In genomic region chr9:133415107-133415506, GRCh38 we compare ENCODE assay signal across 22 cellular contexts. TPM values are rescaled to one million over a fixed set of nuclear protein-coding genes. Genes with fewer than 3 reads are reported as not detected.
DNase-seq lines count a peak whose midpoint lies in the region; ATAC-seq and TF ChIP-seq lines count a peak whose summit lies in the region.
"Had no signal": no experiment of that assay in that cellular context is flagged by ENCODE, and none has a peak within 500 bp of the region (broad histone marks: within the 10 kb centered on the region; RNA-seq: fewer than 3 reads in every experiment).

No MANE protein-coding gene starts in this region.

- H3K27ac ChIP-seq in hepatocyte, result no peak overlapping the region
- H3K27ac ChIP-seq: gastroesophageal sphincter, SJCRH30, skin epidermis, suprapubic skin had no signal

- peaks cover 38% of the 10 kb centered on the region for H3K79me2 ChIP-seq in hepatocyte

- peaks cover 37% of the 10 kb centered on the region for H3K36me3 Mint-ChIP-seq in activated naive CD4-positive, alpha-beta T cell treated with anti-CD3 and anti-CD28 coated beads for 36 hours (ENCODE audit: low read depth)
- H3K36me3 Mint-ChIP-seq in activated naive CD4-positive, alpha-beta T cell treated with anti-CD3 and anti-CD28 coated beads, Interleukin-2, amount 10 ng/mL, durations not matched to agents 7 days and 5 days, result peaks cover 34% of the 10 kb centered on the region
- H3K36me3 Mint-ChIP-seq in activated naive CD8-positive, alpha-beta T cell treated with anti-CD3 and anti-CD28 coated beads, Interleukin-2, amount 10 ng/mL, durations not matched to agents 7 days and 5 days, result peaks cover 12% of the 10 kb centered on the region
- H3K36me3 Mint-ChIP-seq in stimulated activated memory B cell treated with anti-CD40 and anti-IgM and Interleukin-4, amounts not matched to agents 10 μg/mL and 1 μg/mL and 100 μg/mL, for 72 hours, result peaks cover 54% of the 10 kb centered on the region
- peaks cover 52% of the 10 kb centered on the region for H3K36me3 Mint-ChIP-seq in effector memory CD8-positive, alpha-beta T cell (ENCODE audit: insufficient read depth)

- H3K4me1 Mint-ChIP-seq in activated naive CD4-positive, alpha-beta T cell treated with anti-CD3 and anti-CD28 coated beads for 36 hours (ENCODE audit: low read depth), result peaks cover 45% of the 10 kb centered on the region
- H3K4me1 Mint-ChIP-seq in activated naive CD4-positive, alpha-beta T cell treated with anti-CD3 and anti-CD28 coated beads, Interleukin-2, amount 10 ng/mL, durations not matched to agents 7 days and 5 days, result peaks cover 50% of the 10 kb centered on the region
- H3K4me1 Mint-ChIP-seq in activated naive CD8-positive, alpha-beta T cell treated with anti-CD3 and anti-CD28 coated beads, Interleukin-2, amount 10 ng/mL, durations not matched to agents 7 days and 5 days, result peaks cover 29% of the 10 kb centered on the region
- peaks cover 63% of the 10 kb centered on the region for H3K4me1 Mint-ChIP-seq in stimulated activated memory B cell treated with anti-CD40 and anti-IgM and Interleukin-4, amounts not matched to agents 10 μg/mL and 1 μg/mL and 100 μg/mL, for 72 hours
- peaks cover 39 to 47% of the 10 kb centered on the region in 2 donors for H3K4me1 Mint-ChIP-seq in effector memory CD8-positive, alpha-beta T cell (ENCODE audit: low read depth in 2 of 2)

- POLR2A ChIA-PET in activated naive CD8-positive, alpha-beta T cell treated with anti-CD3 and anti-CD28 coated beads, Interleukin-2, amount 10 ng/mL, durations not matched to agents 7 days and 5 days (lab: Charles Lee), result interaction anchor here (0.8 kb wide), 1 partner anchor 85 kb away, joined by 3 read pairs; no protein-coding TSS in a partner anchor

- no peaks in the 10 kb centered on the region for H3K36me3 ChIP-seq in hepatocyte (replicated peaks; ENCODE audit: insufficient read depth, low read depth)

- H3K9me3 ChIP-seq in hepatocyte (ENCODE audit: low read depth), result no peaks in the 10 kb centered on the region
- H3K9me3 ChIP-seq: gastroesophageal sphincter, SJCRH30, suprapubic skin had no signal

- no peaks in the 10 kb centered on the region for H4K20me1 ChIP-seq in hepatocyte (ENCODE audit: insufficient read depth, poor library complexity, severe bottlenecking)

- H3K4me1 ChIP-seq in hepatocyte (ENCODE audit: insufficient read depth), result peaks cover 13% of the 10 kb centered on the region

- H3K4me3 Mint-ChIP-seq in activated naive CD4-positive, alpha-beta T cell treated with anti-CD3 and anti-CD28 coated beads for 36 hours, result peak overlapping the region; percentile 6
- no peak overlapping the region for H3K4me3 Mint-ChIP-seq in activated naive CD4-positive, alpha-beta T cell treated with anti-CD3 and anti-CD28 coated beads, Interleukin-2, amount 10 ng/mL, durations not matched to agents 7 days and 5 days
- no peak overlapping the region for H3K4me3 Mint-ChIP-seq in activated naive CD8-positive, alpha-beta T cell treated with anti-CD3 and anti-CD28 coated beads, Interleukin-2, amount 10 ng/mL, durations not matched to agents 7 days and 5 days
- peak overlapping the region; percentile 44 for H3K4me3 Mint-ChIP-seq in stimulated activated memory B cell treated with anti-CD40 and anti-IgM and Interleukin-4, amounts not matched to agents 10 μg/mL and 1 μg/mL and 100 μg/mL, for 72 hours
- H3K4me3 Mint-ChIP-seq in effector memory CD8-positive, alpha-beta T cell, result no peak overlapping the region

- H2AFZ ChIP-seq in hepatocyte, result no peak overlapping the region

- no peaks in the 10 kb centered on the region for H3K27me3 ChIP-seq in hepatocyte
- H3K27me3 ChIP-seq: gastroesophageal sphincter, SJCRH30, suprapubic skin had no signal

- no peak for TF ChIP-seq CTCF in hepatocyte (IDR thresholded peaks at IDR 0.05; ENCODE audit: poor library complexity)

- no peak for ATAC-seq in activated naive CD8-positive, alpha-beta T cell treated with anti-CD3 and anti-CD28 coated beads, Interleukin-2, amount 10 ng/mL, durations not matched to agents 7 days and 5 days (ENCODE audit: low read depth)
- no peak for ATAC-seq in stimulated activated memory B cell treated with anti-CD40 and anti-IgM and Interleukin-4, amounts not matched to agents 10 μg/mL and 1 μg/mL and 100 μg/mL, for 72 hours
- ATAC-seq in GM21576 (IDR thresholded peaks at IDR 0.05; ENCODE audit: unreplicated experiment), result no peak
- no peak for ATAC-seq in effector memory CD8-positive, alpha-beta T cell (replicated peaks)
- ATAC-seq: gastroesophageal sphincter, T-cell had no signal

- intact Hi-C loops in activated naive CD4-positive, alpha-beta T cell treated with anti-CD3 and anti-CD28 coated beads for 36 hours (cut with micrococcal nuclease), result loop anchor here (10.0 kb wide), 1 partner anchor 380 kb away; the partner anchor contains the start of gene GTF3C5

- H3K4me2 ChIP-seq in hepatocyte, result no peak overlapping the region

- no peaks in the 10 kb centered on the region for H3K9me2 ChIP-seq in hepatocyte (replicated peaks; ENCODE audit: insufficient read depth)

- CTCF ChIA-PET in activated naive CD4-positive, alpha-beta T cell treated with anti-CD3 and anti-CD28 coated beads for 36 hours (lab: Charles Lee), result interaction anchor here (0.6 to 1.6 kb wide), 3 partner anchors 10 to 232 kb away, joined by 3 to 6 read pairs (median 3); no protein-coding TSS in a partner anchor
- CTCF ChIA-PET in activated naive CD4-positive, alpha-beta T cell treated with anti-CD3 and anti-CD28 coated beads, Interleukin-2, amount 10 ng/mL, durations not matched to agents 7 days and 5 days (lab: Charles Lee), result interaction anchor here (0.9 kb wide), 2 partner anchors 9 to 17 kb away, joined by 3 to 4 read pairs; no protein-coding TSS in a partner anchor

- no peak overlapping the region for H3K4me3 ChIP-seq in hepatocyte
- H3K4me3 ChIP-seq: gastroesophageal sphincter, SJCRH30, skin epidermis, suprapubic skin had no signal

- no peaks in the 10 kb centered on the region for H3K9me3 Mint-ChIP-seq in activated naive CD4-positive, alpha-beta T cell treated with anti-CD3 and anti-CD28 coated beads for 36 hours
- H3K9me3 Mint-ChIP-seq in activated naive CD4-positive, alpha-beta T cell treated with anti-CD3 and anti-CD28 coated beads, Interleukin-2, amount 10 ng/mL, durations not matched to agents 7 days and 5 days, result no peaks in the 10 kb centered on the region
- no peaks in the 10 kb centered on the region for H3K9me3 Mint-ChIP-seq in activated naive CD8-positive, alpha-beta T cell treated with anti-CD3 and anti-CD28 coated beads, Interleukin-2, amount 10 ng/mL, durations not matched to agents 7 days and 5 days
- peaks cover 5% of the 10 kb centered on the region for H3K9me3 Mint-ChIP-seq in stimulated activated memory B cell treated with anti-CD40 and anti-IgM and Interleukin-4, amounts not matched to agents 10 μg/mL and 1 μg/mL and 100 μg/mL, for 72 hours
- peaks cover 0 to 6% of the 10 kb centered on the region in 2 donors for H3K9me3 Mint-ChIP-seq in effector memory CD8-positive, alpha-beta T cell
- H3K9me3 Mint-ChIP-seq: T-cell had no signal

- peak overlapping the region; percentile 85 for H3K27ac Mint-ChIP-seq in activated naive CD4-positive, alpha-beta T cell treated with anti-CD3 and anti-CD28 coated beads for 36 hours
- no peak overlapping the region for H3K27ac Mint-ChIP-seq in activated naive CD4-positive, alpha-beta T cell treated with anti-CD3 and anti-CD28 coated beads, Interleukin-2, amount 10 ng/mL, durations not matched to agents 7 days and 5 days
- H3K27ac Mint-ChIP-seq in activated naive CD8-positive, alpha-beta T cell treated with anti-CD3 and anti-CD28 coated beads, Interleukin-2, amount 10 ng/mL, durations not matched to agents 7 days and 5 days, result peak overlapping the region; percentile 10
- peak overlapping the region; percentile 99 for H3K27ac Mint-ChIP-seq in stimulated activated memory B cell treated with anti-CD40 and anti-IgM and Interleukin-4, amounts not matched to agents 10 μg/mL and 1 μg/mL and 100 μg/mL, for 72 hours
- peak overlapping the region in 1 of 2 donors; percentile 94 for H3K27ac Mint-ChIP-seq in effector memory CD8-positive, alpha-beta T cell
- H3K27ac Mint-ChIP-seq: H9 had no signal

- in situ Hi-C loops in KBM-7 (cut with MboI; ENCODE audit: low pct_unique_long_range_greater_than_20kb, low sequenced_read_pairs), result no loop called here

- no peak for DNase-seq in activated naive CD4-positive, alpha-beta T cell treated with anti-CD3 and anti-CD28 coated beads for 36 hours
- DNase-seq in activated naive CD4-positive, alpha-beta T cell treated with anti-CD3 and anti-CD28 coated beads, Interleukin-2, amount 10 ng/mL, durations not matched to agents 7 days and 5 days, result no peak
- DNase-seq in KBM-7 (peak; percentile 77), hepatocyte (ENCODE audit: low spot score) (no peak)
- DNase-seq in activated naive CD8-positive, alpha-beta T cell treated with anti-CD3 and anti-CD28 coated beads, Interleukin-2, amount 10 ng/mL, durations not matched to agents 7 days and 5 days, result no peak
- no peak for DNase-seq in effector memory CD8-positive, alpha-beta T cell
- DNase-seq: activated CD4-positive, alpha-beta T cell treated with anti-CD3 and anti-CD28 coated beads for 1 hour; activated effector memory CD4-positive, alpha-beta T cell treated with anti-CD3 and anti-CD28 coated beads, Interleukin-2, amount 50 U/mL, for 16 hours; anterior cingulate cortex; C1 segment of cervical spinal cord; caudate nucleus; H9; NCI-H1694; NCI-H510A treated with DMSO at 0.1 percent for 48 hours; SJCRH30; T-cell had no signal

- WGBS in hepatocyte (ENCODE audit: low lambda C conversion rate, missing lambda C conversion rate), result 91% methylated on average over 3 of the region's 3 CpGs

- no peaks in the 10 kb centered on the region for H3K27me3 Mint-ChIP-seq in activated naive CD4-positive, alpha-beta T cell treated with anti-CD3 and anti-CD28 coated beads for 36 hours (ENCODE audit: low read depth)
- H3K27me3 Mint-ChIP-seq in activated naive CD4-positive, alpha-beta T cell treated with anti-CD3 and anti-CD28 coated beads, Interleukin-2, amount 10 ng/mL, durations not matched to agents 7 days and 5 days, result no peaks in the 10 kb centered on the region
- H3K27me3 Mint-ChIP-seq in activated naive CD8-positive, alpha-beta T cell treated with anti-CD3 and anti-CD28 coated beads, Interleukin-2, amount 10 ng/mL, durations not matched to agents 7 days and 5 days, result no peaks in the 10 kb centered on the region
- no peaks in the 10 kb centered on the region for H3K27me3 Mint-ChIP-seq in stimulated activated memory B cell treated with anti-CD40 and anti-IgM and Interleukin-4, amounts not matched to agents 10 μg/mL and 1 μg/mL and 100 μg/mL, for 72 hours
- H3K27me3 Mint-ChIP-seq in effector memory CD8-positive, alpha-beta T cell, result no peaks in the 10 kb centered on the region
- H3K27me3 Mint-ChIP-seq: T-cell had no signal

RNA-seq across cellular contexts. Expression of gene REXO4, which starts 2.7 kb away (rescaled TPM):
- 10 to 100 TPM; 22.5 to 27.0 TPM for total RNA-seq in activated naive CD4-positive, alpha-beta T cell treated with anti-CD3 and anti-CD28 coated beads for 36 hours
- total RNA-seq in activated naive CD8-positive, alpha-beta T cell treated with anti-CD3 and anti-CD28 coated beads, Interleukin-2, amount 10 ng/mL, durations not matched to agents 7 days and 5 days, result 10 to 100 TPM; 28.9 to 30.8 TPM
- 16.6 and 19.4 TPM in 2 replicates for total RNA-seq in hepatocyte
- 17.2 and 18.0 TPM in 2 replicates for polyA plus RNA-seq in hepatocyte

RNA-seq across cellular contexts. Expression of gene ADAMTS13, which starts 7.1 kb away (rescaled TPM):
- total RNA-seq in activated naive CD4-positive, alpha-beta T cell treated with anti-CD3 and anti-CD28 coated beads for 36 hours, result 1 to 10 TPM; 3.0 to 3.2 TPM
- total RNA-seq in activated naive CD8-positive, alpha-beta T cell treated with anti-CD3 and anti-CD28 coated beads, Interleukin-2, amount 10 ng/mL, durations not matched to agents 7 days and 5 days, result 1 to 10 TPM; 3.2 to 3.5 TPM
- total RNA-seq in hepatocyte, result 1.5 and 6.8 TPM in 2 replicates
- 6.5 and 11.4 TPM in 2 replicates for polyA plus RNA-seq in hepatocyte

RNA-seq across cellular contexts. Expression of gene STKLD1, which starts 38.9 kb away (rescaled TPM):
- under 1 TPM; 0.35 to 0.41 TPM for total RNA-seq in activated naive CD4-positive, alpha-beta T cell treated with anti-CD3 and anti-CD28 coated beads for 36 hours
- total RNA-seq in activated naive CD8-positive, alpha-beta T cell treated with anti-CD3 and anti-CD28 coated beads, Interleukin-2, amount 10 ng/mL, durations not matched to agents 7 days and 5 days, result under 1 TPM; 0.17 to 0.91 TPM
- 0.10 and 0.48 TPM in 2 replicates for total RNA-seq in hepatocyte
- polyA plus RNA-seq in hepatocyte, result 1.6 and 2.5 TPM in 2 replicates
- total RNA-seq: omental fat pad had no signal

RNA-seq across cellular contexts. Expression of gene SURF4, which starts 39.2 kb away (rescaled TPM):
- total RNA-seq in activated naive CD4-positive, alpha-beta T cell treated with anti-CD3 and anti-CD28 coated beads for 36 hours, result 100 to 1,000 TPM; 299 to 302 TPM
- total RNA-seq in activated naive CD8-positive, alpha-beta T cell treated with anti-CD3 and anti-CD28 coated beads, Interleukin-2, amount 10 ng/mL, durations not matched to agents 7 days and 5 days, result 100 to 1,000 TPM; 160 to 161 TPM
- total RNA-seq in hepatocyte, result 354 and 374 TPM in 2 replicates
- polyA plus RNA-seq in hepatocyte, result 294 and 360 TPM in 2 replicates

RNA-seq across cellular contexts. Expression of gene CACFD1, which starts 44.7 kb away (rescaled TPM):
- total RNA-seq in activated naive CD4-positive, alpha-beta T cell treated with anti-CD3 and anti-CD28 coated beads for 36 hours, result under 1 TPM; 0.35 to 0.45 TPM
- 1 to 10 TPM; 2.2 to 2.3 TPM for total RNA-seq in activated naive CD8-positive, alpha-beta T cell treated with anti-CD3 and anti-CD28 coated beads, Interleukin-2, amount 10 ng/mL, durations not matched to agents 7 days and 5 days
- total RNA-seq in hepatocyte, result 31.5 and 37.8 TPM in 2 replicates
- 49.2 and 50.4 TPM in 2 replicates for polyA plus RNA-seq in hepatocyte

Comparison
In these comparisons a context has a peak if more than half of its experiments do, and no peak if none do; other contexts are left out.
1. H3K4me3 Mint-ChIP-seq: peak in activated naive CD4-positive, alpha-beta T cell treated with anti-CD3 and anti-CD28 coated beads for 36 hours (single experiment) and stimulated activated memory B cell treated with anti-CD40 and anti-IgM and Interleukin-4, amounts not matched to agents 10 μg/mL and 1 μg/mL and 100 μg/mL, for 72 hours (single experiment); none in activated naive CD4-positive, alpha-beta T cell treated with anti-CD3 and anti-CD28 coated beads, Interleukin-2, amount 10 ng/mL, durations not matched to agents 7 days and 5 days (single experiment), activated naive CD8-positive, alpha-beta T cell treated with anti-CD3 and anti-CD28 coated beads, Interleukin-2, amount 10 ng/mL, durations not matched to agents 7 days and 5 days (single experiment) and effector memory CD8-positive, alpha-beta T cell (0 of 2).